In the genomic region with DNA sequence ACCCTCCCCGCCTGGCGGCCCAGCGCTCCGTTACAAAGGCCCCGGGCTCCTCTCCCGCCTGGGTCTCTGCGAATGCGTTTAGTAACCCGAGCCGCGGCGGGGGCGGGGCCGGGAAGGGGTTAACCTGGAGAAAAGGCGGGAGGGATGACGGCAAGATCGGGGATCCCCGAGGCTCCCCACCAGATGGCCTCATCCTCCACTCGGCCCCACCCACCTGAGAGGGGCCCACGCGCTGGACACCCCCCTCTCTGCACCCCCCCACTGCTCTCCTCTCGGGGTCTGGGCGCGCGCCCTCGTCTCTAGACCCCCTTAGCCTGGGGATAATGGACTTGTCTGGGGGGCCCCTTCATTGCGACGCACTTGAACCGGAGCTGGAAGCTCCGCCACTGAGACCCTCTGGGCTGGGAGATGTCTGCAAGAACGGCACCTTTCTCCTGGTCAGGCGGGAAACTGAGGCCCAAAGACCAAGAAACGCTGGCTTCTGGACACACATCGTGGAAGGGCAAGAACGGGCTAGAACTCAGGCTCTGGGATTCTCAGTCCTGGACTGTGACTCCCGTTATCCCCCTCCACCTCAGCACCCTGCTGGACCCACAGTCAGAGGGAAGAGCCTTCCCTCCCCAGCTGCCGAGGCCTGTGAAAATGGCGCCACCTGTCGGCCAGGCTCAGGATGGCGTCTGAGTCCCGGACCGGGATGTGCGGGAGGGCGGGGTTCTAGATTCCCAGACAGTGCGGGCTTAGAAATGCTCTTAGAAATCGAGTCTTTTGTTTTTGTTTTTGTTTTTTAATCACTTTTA, we compare ENCODE assay signal across 8 cellular contexts. TPM values are rescaled to one million over a fixed set of nuclear protein-coding genes. Genes with fewer than 3 reads are reported as not detected.
DNase-seq lines count a peak whose midpoint lies in the region; ATAC-seq and TF ChIP-seq lines count a peak whose summit lies in the region.

No MANE protein-coding gene starts in this region.

- peaks cover 43% of the 10 kb centered on the region for H3K4me1 Mint-ChIP-seq in neural crest cell

- TF ChIP-seq CTCF in LNCaP clone FGC (IDR thresholded peaks at IDR 0.05; ENCODE audit: control insufficient read depth, extremely low read depth, insufficient read depth) = peak; percentile 95
- TF ChIP-seq CTCF in fibroblast of pulmonary artery (IDR thresholded peaks at IDR 0.05; ENCODE audit: low read length, missing control alignments) = peak; percentile 96
- TF ChIP-seq CTCF in neural crest cell (conservative IDR thresholded peaks at IDR 0.05) = peak; percentile 99

- no peaks in the 10 kb centered on the region for H3K36me3 Mint-ChIP-seq in neural crest cell (ENCODE audit: low read depth)

- ATAC-seq in HG03039 (IDR thresholded peaks at IDR 0.05; ENCODE audit: unreplicated experiment) = no peak

- no peak overlapping the region; the same call in 1 of the 2 replicates for H3K4me3 ChIP-seq in LNCaP clone FGC (ENCODE audit: low read depth, low read length)
- H3K4me3 ChIP-seq in fibroblast of pulmonary artery (replicated peaks; ENCODE audit: low read depth, low read length) = peak overlapping the region; percentile 43

- DNase-seq in EL (peak; percentile 91), LNCaP clone FGC (ENCODE audit: low read depth) (no peak), RPMI8226 (peak; percentile 72), fibroblast of pulmonary artery (ENCODE audit: low read depth) (peak; percentile 88), neural crest cell (ENCODE audit: low read depth, low spot score) (peak; percentile 97), stromal cell of bone marrow (ENCODE audit: low read depth) (peak; percentile 66)
- DNase-seq in activated T-helper 1 cell treated with anti-CD3 and anti-CD28 coated beads, Interleukin-2, amount 50 U/mL, for 16 hours (ENCODE audit: low read depth in 1 of 2, low spot score in 1 of 2) = peak; percentile 77 to 79

- H3K27ac Mint-ChIP-seq in neural crest cell (ENCODE audit: unreplicated experiment) = peak overlapping the region; percentile 57

- peak overlapping the region; percentile 93 for H3K4me3 Mint-ChIP-seq in neural crest cell

- no peaks in the 10 kb centered on the region for H3K9me3 Mint-ChIP-seq in neural crest cell

- H3K27me3 Mint-ChIP-seq in neural crest cell (ENCODE audit: low read depth) = peaks cover 50% of the 10 kb centered on the region

RNA-seq across cellular contexts. Expression of a gene that starts 2.9 kb away (rescaled TPM):
- 125 TPM in 2 replicates for total RNA-seq in neural crest cell

RNA-seq across cellular contexts. Expression of a gene that starts 21.6 kb away (rescaled TPM):
- total RNA-seq in neural crest cell = 72.0 and 76.3 TPM in 2 replicates
